Comparison of ENCODE assay signal across 20 cellular contexts in genomic region chr3:10154335-10155122, GRCh38. TPM values are rescaled to one million over a fixed set of nuclear protein-coding genes. Genes with fewer than 3 reads are reported as not detected.
A peak's percentile ranks its signal among the peaks of the same experiment; 100 is the strongest.
DNase-seq lines count a peak whose midpoint lies in the region; ATAC-seq and TF ChIP-seq lines count a peak whose summit lies in the region.
"Had no signal": no experiment of that assay in that cellular context is flagged by ENCODE, and none has a peak within 500 bp of the region (broad histone marks: within the 10 kb centered on the region; RNA-seq: fewer than 3 reads in every experiment).

No MANE protein-coding gene starts in this region.

- H3K36me3 Mint-ChIP-seq in activated CD4-positive, alpha-beta T cell treated with anti-CD3 and anti-CD28 coated beads for 36 hours (ENCODE audit: low read depth): peaks cover 37% of the 10 kb centered on the region
- peaks cover 57% of the 10 kb centered on the region for H3K36me3 Mint-ChIP-seq in activated CD4-positive, alpha-beta T cell treated with anti-CD3 and anti-CD28 coated beads, Interleukin-2, amount 10 ng/mL, durations not matched to agents 24 days and 14 days (ENCODE audit: low read depth)
- peaks cover 42% of the 10 kb centered on the region for H3K36me3 Mint-ChIP-seq in CD8-positive, alpha-beta T cell
- H3K36me3 Mint-ChIP-seq in naive thymus-derived CD4-positive, alpha-beta T cell: peaks cover 0 to 28% (median 14%) of the 10 kb centered on the region in 5 donors

- TF ChIP-seq CTCF in CD8-positive, alpha-beta T cell (IDR thresholded peaks at IDR 0.05): no peak
- TF ChIP-seq CTCF in RWPE1 (conservative IDR thresholded peaks at IDR 0.05; ENCODE audit: low read depth) (no peak), adrenal gland (IDR thresholded peaks at IDR 0.05) (no peak)

- intact Hi-C loops in activated CD4-positive, alpha-beta T cell treated with anti-CD3 and anti-CD28 coated beads for 36 hours (cut with DNase I, micrococcal nuclease): no loop called here
- intact Hi-C loops in activated CD4-positive, alpha-beta T cell treated with anti-CD3 and anti-CD28 coated beads, Interleukin-2, amount 10 ng/mL, durations not matched to agents 24 days and 14 days (cut with micrococcal nuclease): no loop called here
- intact Hi-C loops in CD8-positive, alpha-beta T cell (cut with DNase I, micrococcal nuclease): no loop called here
- intact Hi-C loops in naive thymus-derived CD4-positive, alpha-beta T cell (cut with micrococcal nuclease): no loop called here
- intact Hi-C loops in adrenal gland (cut with DNase I): no loop called here

- no peaks in the 10 kb centered on the region for H3K9me3 ChIP-seq in CD8-positive, alpha-beta T cell (ENCODE audit: low read length)
- no peaks in the 10 kb centered on the region for H3K9me3 ChIP-seq in naive thymus-derived CD4-positive, alpha-beta T cell (ENCODE audit: control insufficient read depth in 2 of 3, low read length in 3 of 3)
- no peaks in the 10 kb centered on the region for H3K9me3 ChIP-seq in adrenal gland (replicated peaks in 1 of 3)
- H3K9me3 ChIP-seq: BLaER1 treated with 17β-estradiol and CSF1 and Interleukin-3, amounts not matched to agents 10 nM and 100 nM; HAP-1 had no signal

- H3K9me3 Mint-ChIP-seq in activated CD4-positive, alpha-beta T cell treated with anti-CD3 and anti-CD28 coated beads for 36 hours (ENCODE audit: low read depth): no peaks in the 10 kb centered on the region
- peaks cover 5% of the 10 kb centered on the region for H3K9me3 Mint-ChIP-seq in activated CD4-positive, alpha-beta T cell treated with anti-CD3 and anti-CD28 coated beads, Interleukin-2, amount 10 ng/mL, durations not matched to agents 24 days and 14 days
- H3K9me3 Mint-ChIP-seq in CD8-positive, alpha-beta T cell: no peaks in the 10 kb centered on the region
- no peaks in the 10 kb centered on the region for H3K9me3 Mint-ChIP-seq in naive thymus-derived CD4-positive, alpha-beta T cell

- no peaks in the 10 kb centered on the region for H3K27me3 ChIP-seq in CD8-positive, alpha-beta T cell (ENCODE audit: insufficient read depth, low read length)
- no peaks in the 10 kb centered on the region for H3K27me3 ChIP-seq in naive thymus-derived CD4-positive, alpha-beta T cell (ENCODE audit: control insufficient read depth in 2 of 2, insufficient read depth in 2 of 2, low read length in 2 of 2)
- no peaks in the 10 kb centered on the region for H3K27me3 ChIP-seq in adrenal gland
- H3K27me3 ChIP-seq: BLaER1 treated with 17β-estradiol and CSF1 and Interleukin-3, amounts not matched to agents 10 nM and 100 nM had no signal

- DNase-seq in activated CD4-positive, alpha-beta T cell treated with anti-CD3 and anti-CD28 coated beads for 36 hours: no peak
- DNase-seq in activated CD4-positive, alpha-beta T cell treated with anti-CD3 and anti-CD28 coated beads, Interleukin-2, amount 10 ng/mL, durations not matched to agents 24 days and 14 days: no peak
- no peak for DNase-seq in CD8-positive, alpha-beta T cell
- DNase-seq in RWPE1 (ENCODE audit: low spot score): no peak
- no peak for DNase-seq in naive thymus-derived CD4-positive, alpha-beta T cell
- DNase-seq in NCI-H146 (lab: John Stamatoyannopoulos, UW): no peak
- DNase-seq in adrenal gland: no peak
- DNase-seq: 8988T, COR-L47, DMS153, KBM-7, NCI-H1092, NCI-H1694 treated with DMSO at 0.1 percent for 48 hours, NCI-H345, PC-9 had no signal

- POLR2A ChIA-PET in activated CD4-positive, alpha-beta T cell treated with anti-CD3 and anti-CD28 coated beads for 36 hours (lab: Charles Lee): no interaction called here
- POLR2A ChIA-PET in CD8-positive, alpha-beta T cell (lab: Charles Lee): no interaction called here
- POLR2A ChIA-PET in RWPE1 (lab: Yijun Ruan, JAX; ENCODE audit: low non-redundant PET): no interaction called here
- POLR2A ChIA-PET in naive thymus-derived CD4-positive, alpha-beta T cell (lab: Charles Lee): interaction anchor here (0.9 to 1.3 kb wide), 3 partner anchors 13 to 166 kb away, joined by 3 read pairs; partner anchors contain the start of gene VHL

- H3K36me3 ChIP-seq in CD8-positive, alpha-beta T cell (ENCODE audit: insufficient read depth, low read length): peaks cover 20% of the 10 kb centered on the region
- peaks cover 12 to 37% (median 14%) of the 10 kb centered on the region in 3 experiments for H3K36me3 ChIP-seq in naive thymus-derived CD4-positive, alpha-beta T cell (ENCODE audit: control insufficient read depth in 2 of 3, insufficient read depth in 3 of 3, low read length in 3 of 3)
- peaks cover 0 to 40% of the 10 kb centered on the region in 2 donors for H3K36me3 ChIP-seq in adrenal gland (replicated peaks in 1 of 2)

- no peak overlapping the region for H3K4me3 ChIP-seq in CD8-positive, alpha-beta T cell (ENCODE audit: low read depth, low read length)
- H3K4me3 ChIP-seq in naive thymus-derived CD4-positive, alpha-beta T cell (ENCODE audit: low read length): no peak overlapping the region
- no peak overlapping the region for H3K4me3 ChIP-seq in adrenal gland
- H3K4me3 ChIP-seq: BLaER1 treated with 17β-estradiol and CSF1 and Interleukin-3, amounts not matched to agents 10 nM and 100 nM; HAP-1; PC-9 had no signal

- CTCF ChIA-PET in activated CD4-positive, alpha-beta T cell treated with anti-CD3 and anti-CD28 coated beads for 36 hours (lab: Charles Lee): interaction anchor here (1.0 kb wide), 1 partner anchor 10 kb away, joined by 3 read pairs; no protein-coding TSS in a partner anchor
- CTCF ChIA-PET in CD8-positive, alpha-beta T cell (lab: Charles Lee): no interaction called here
- CTCF ChIA-PET in RWPE1 (lab: Yijun Ruan, JAX): interaction anchor here (0.6 kb wide), 1 partner anchor 36 kb away, joined by 5 read pairs; no protein-coding TSS in a partner anchor
- CTCF ChIA-PET in naive thymus-derived CD4-positive, alpha-beta T cell (lab: Charles Lee): no interaction called here

- no peak overlapping the region for H3K4me3 Mint-ChIP-seq in activated CD4-positive, alpha-beta T cell treated with anti-CD3 and anti-CD28 coated beads for 36 hours
- H3K4me3 Mint-ChIP-seq in activated CD4-positive, alpha-beta T cell treated with anti-CD3 and anti-CD28 coated beads, Interleukin-2, amount 10 ng/mL, durations not matched to agents 24 days and 14 days: no peak overlapping the region
- H3K4me3 Mint-ChIP-seq in CD8-positive, alpha-beta T cell: no peak overlapping the region
- H3K4me3 Mint-ChIP-seq in naive thymus-derived CD4-positive, alpha-beta T cell: no peak overlapping the region

- TF ChIP-seq POLR2A in adrenal gland (IDR thresholded peaks at IDR 0.05): no peak

- H3K4me1 Mint-ChIP-seq in activated CD4-positive, alpha-beta T cell treated with anti-CD3 and anti-CD28 coated beads for 36 hours: peaks cover 1% of the 10 kb centered on the region
- peaks cover 8% of the 10 kb centered on the region for H3K4me1 Mint-ChIP-seq in activated CD4-positive, alpha-beta T cell treated with anti-CD3 and anti-CD28 coated beads, Interleukin-2, amount 10 ng/mL, durations not matched to agents 24 days and 14 days
- H3K4me1 Mint-ChIP-seq in CD8-positive, alpha-beta T cell (ENCODE audit: low read depth): no peaks in the 10 kb centered on the region
- H3K4me1 Mint-ChIP-seq in naive thymus-derived CD4-positive, alpha-beta T cell: peaks cover 0 to 11% (median 5%) of the 10 kb centered on the region in 7 donors

- H3K27me3 Mint-ChIP-seq in activated CD4-positive, alpha-beta T cell treated with anti-CD3 and anti-CD28 coated beads for 36 hours: no peaks in the 10 kb centered on the region
- no peaks in the 10 kb centered on the region for H3K27me3 Mint-ChIP-seq in activated CD4-positive, alpha-beta T cell treated with anti-CD3 and anti-CD28 coated beads, Interleukin-2, amount 10 ng/mL, durations not matched to agents 24 days and 14 days
- no peaks in the 10 kb centered on the region for H3K27me3 Mint-ChIP-seq in CD8-positive, alpha-beta T cell (ENCODE audit: low read depth)
- no peaks in the 10 kb centered on the region for H3K27me3 Mint-ChIP-seq in naive thymus-derived CD4-positive, alpha-beta T cell

- ATAC-seq in activated CD4-positive, alpha-beta T cell treated with anti-CD3 and anti-CD28 coated beads for 36 hours: peak; percentile 44
- ATAC-seq in CD8-positive, alpha-beta T cell: no peak
- no peak for ATAC-seq in naive thymus-derived CD4-positive, alpha-beta T cell
- ATAC-seq in GM21528 (IDR thresholded peaks at IDR 0.05; ENCODE audit: low FRiP score, unreplicated experiment): no peak
- ATAC-seq: Right ventricle myocardium inferior had no signal

- no peaks in the 10 kb centered on the region for H3K4me1 ChIP-seq in CD8-positive, alpha-beta T cell (ENCODE audit: insufficient read depth, low read length)
- H3K4me1 ChIP-seq in naive thymus-derived CD4-positive, alpha-beta T cell (ENCODE audit: control insufficient read depth in 2 of 2, insufficient read depth in 2 of 2, low read length in 2 of 2): no peaks in the 10 kb centered on the region
- no peaks in the 10 kb centered on the region for H3K4me1 ChIP-seq in adrenal gland (replicated peaks in 1 of 2)
- H3K4me1 ChIP-seq: HAP-1 had no signal

- WGBS in adrenal gland, 4 donors: 90 to 94% (median 93%) methylated on average over 13 to 14 of the region's 14 CpGs

- no peak overlapping the region for H3K27ac ChIP-seq in CD8-positive, alpha-beta T cell (ENCODE audit: low read depth, low read length)
- H3K27ac ChIP-seq in RWPE1 (peak overlapping the region; percentile 7), adrenal gland (no peak overlapping the region)
- H3K27ac ChIP-seq in naive thymus-derived CD4-positive, alpha-beta T cell (ENCODE audit: low read depth, low read length): no peak overlapping the region
- H3K27ac ChIP-seq: HL-60, PC-9 had no signal

- H3K27ac Mint-ChIP-seq in activated CD4-positive, alpha-beta T cell treated with anti-CD3 and anti-CD28 coated beads for 36 hours: no peak overlapping the region
- H3K27ac Mint-ChIP-seq in activated CD4-positive, alpha-beta T cell treated with anti-CD3 and anti-CD28 coated beads, Interleukin-2, amount 10 ng/mL, durations not matched to agents 24 days and 14 days: no peak overlapping the region
- H3K27ac Mint-ChIP-seq in CD8-positive, alpha-beta T cell: peak overlapping the region; percentile 50
- peak overlapping the region in 5 of 9 donors; percentile 21 to 76 (median 57) for H3K27ac Mint-ChIP-seq in naive thymus-derived CD4-positive, alpha-beta T cell

RNA-seq across cellular contexts. Expression of gene IRAK2, which starts 10.2 kb away (rescaled TPM):
- 1 to 10 TPM; 3.9 to 4.0 TPM for total RNA-seq in activated CD4-positive, alpha-beta T cell treated with anti-CD3 and anti-CD28 coated beads for 36 hours
- 4.5 and 5.1 TPM in 2 replicates for total RNA-seq in activated CD4-positive, alpha-beta T cell treated with anti-CD3 and anti-CD28 coated beads, Interleukin-2, amount 10 ng/mL, durations not matched to agents 24 days and 14 days
- 1 to 10 TPM; 1.6 to 1.7 TPM for total RNA-seq in CD8-positive, alpha-beta T cell
- 1 to 10 TPM; 1.5 to 4.8 (median 2.3) TPM for total RNA-seq in naive thymus-derived CD4-positive, alpha-beta T cell
- 1 to 10 TPM; 2.3 to 3.8 TPM for polyA plus RNA-seq in naive thymus-derived CD4-positive, alpha-beta T cell
- total RNA-seq in adrenal gland: 1 to 10 TPM; 2.5 to 8.7 (median 6.4) TPM
- polyA plus RNA-seq in adrenal gland: 1 to 10 TPM; 2.1 to 3.7 (median 2.3) TPM

RNA-seq across cellular contexts. Expression of gene VHL, which starts 13.0 kb away (rescaled TPM):
- 10 to 100 TPM; 49.8 to 52.4 TPM for total RNA-seq in activated CD4-positive, alpha-beta T cell treated with anti-CD3 and anti-CD28 coated beads for 36 hours
- 62.8 and 65.2 TPM in 2 replicates for total RNA-seq in activated CD4-positive, alpha-beta T cell treated with anti-CD3 and anti-CD28 coated beads, Interleukin-2, amount 10 ng/mL, durations not matched to agents 24 days and 14 days
- 10 to 100 TPM; 50.8 to 55.0 TPM for total RNA-seq in CD8-positive, alpha-beta T cell
- total RNA-seq in naive thymus-derived CD4-positive, alpha-beta T cell: 10 to 100 TPM; 56.8 to 77.0 (median 67.0) TPM
- polyA plus RNA-seq in naive thymus-derived CD4-positive, alpha-beta T cell: 10 to 100 TPM; 16.7 to 34.6 TPM
- 10 to 100 TPM; 27.9 to 59.7 (median 44.5) TPM for total RNA-seq in adrenal gland
- 10 to 100 TPM; 22.3 to 29.9 (median 28.4) TPM for polyA plus RNA-seq in adrenal gland

RNA-seq across cellular contexts. Expression of gene BRK1, which starts 39.1 kb away (rescaled TPM):
- total RNA-seq in activated CD4-positive, alpha-beta T cell treated with anti-CD3 and anti-CD28 coated beads for 36 hours: 10 to 100 TPM; 83.4 to 86.6 TPM
- total RNA-seq in activated CD4-positive, alpha-beta T cell treated with anti-CD3 and anti-CD28 coated beads, Interleukin-2, amount 10 ng/mL, durations not matched to agents 24 days and 14 days: 98.8 and 99.6 TPM in 2 replicates
- total RNA-seq in CD8-positive, alpha-beta T cell: 10 to 100 TPM; 31.5 to 36.3 TPM
- total RNA-seq in naive thymus-derived CD4-positive, alpha-beta T cell: 100 to 1,000 TPM in 1 of 5 experiments, 10 to 100 TPM in 4; 40.9 to 117 (median 65.8) TPM
- 100 to 1,000 TPM; 212 to 256 TPM for polyA plus RNA-seq in naive thymus-derived CD4-positive, alpha-beta T cell
- total RNA-seq in adrenal gland: 100 to 1,000 TPM in 5 of 8 donors, 10 to 100 TPM in 3; 41.7 to 161 (median 109) TPM
- 100 to 1,000 TPM in 1 of 3 donors, 10 to 100 TPM in 2; 78.2 to 171 (median 94.1) TPM for polyA plus RNA-seq in adrenal gland

RNA-seq across cellular contexts. Expression of gene FANCD2OS, which starts 46.5 kb away (rescaled TPM):
- not detected for total RNA-seq in activated CD4-positive, alpha-beta T cell treated with anti-CD3 and anti-CD28 coated beads for 36 hours
- not detected in 2 replicates for total RNA-seq in activated CD4-positive, alpha-beta T cell treated with anti-CD3 and anti-CD28 coated beads, Interleukin-2, amount 10 ng/mL, durations not matched to agents 24 days and 14 days
- not detected for total RNA-seq in CD8-positive, alpha-beta T cell
- total RNA-seq in naive thymus-derived CD4-positive, alpha-beta T cell: not detected
- polyA plus RNA-seq in naive thymus-derived CD4-positive, alpha-beta T cell: not detected
- not detected for total RNA-seq in adrenal gland
- polyA plus RNA-seq in adrenal gland: not detected
- total RNA-seq: PC-9, Right ventricle myocardium inferior had no signal

Comparison
In these comparisons a context has a peak if more than half of its experiments do, and no peak if none do; other contexts are left out.
1. H3K27ac Mint-ChIP-seq: peak in CD8-positive, alpha-beta T cell (single experiment) and naive thymus-derived CD4-positive, alpha-beta T cell (5 of 9); none in activated CD4-positive, alpha-beta T cell treated with anti-CD3 and anti-CD28 coated beads for 36 hours (single experiment) and activated CD4-positive, alpha-beta T cell treated with anti-CD3 and anti-CD28 coated beads, Interleukin-2, amount 10 ng/mL, durations not matched to agents 24 days and 14 days (single experiment).
2. CTCF ChIA-PET loops: an anchor here in activated CD4-positive, alpha-beta T cell treated with anti-CD3 and anti-CD28 coated beads for 36 hours (1.0 kb wide) and RWPE1 (0.6 kb wide); none called in CD8-positive, alpha-beta T cell and naive thymus-derived CD4-positive, alpha-beta T cell.